ENCODE assay signal across 8 cellular contexts in the genomic region with DNA sequence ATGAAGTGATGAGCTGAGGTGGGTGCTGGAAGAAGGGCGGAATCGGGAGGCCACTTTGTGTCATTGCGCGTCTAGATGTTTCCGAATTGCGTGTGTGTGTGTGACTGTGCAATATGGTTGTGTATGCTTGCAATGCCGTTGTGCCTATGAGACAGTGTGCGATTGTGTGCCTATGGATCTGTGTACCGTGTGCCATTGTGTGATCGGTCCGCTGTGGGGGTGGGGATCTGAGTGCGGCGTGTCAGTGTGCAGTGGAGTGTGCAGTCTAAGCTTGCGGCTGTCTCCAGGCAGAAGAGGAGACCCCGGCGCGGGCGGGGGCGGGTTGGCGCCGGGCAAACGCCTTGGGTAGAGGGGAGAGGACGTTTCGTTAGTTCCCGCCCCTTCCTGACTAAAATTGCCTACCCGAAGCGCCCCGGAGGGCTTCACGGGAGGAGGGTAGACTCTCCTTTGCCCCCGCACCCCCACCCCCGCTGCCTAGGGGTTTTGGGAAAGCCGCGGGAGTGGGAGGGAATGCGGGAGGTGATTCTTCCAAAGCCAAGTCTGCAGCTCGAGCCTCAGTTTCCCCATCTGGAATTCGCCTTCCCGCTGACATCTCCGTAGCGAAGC. TPM values are rescaled to one million over a fixed set of nuclear protein-coding genes. Genes with fewer than 3 reads are reported as not detected.
DNase-seq lines count a peak whose midpoint lies in the region; ATAC-seq and FAIRE-seq lines count a peak whose summit lies in the region.

No MANE protein-coding gene starts in this region.

- H3K9me3 Mint-ChIP-seq in activated T-cell treated with anti-CD3 and anti-CD28 coated beads, Interleukin-2, amount 50 U/mL, for 4 hours: no peaks in the 10 kb centered on the region
- H3K9me3 Mint-ChIP-seq in natural killer cell treated with Interleukin-12 subunit alpha and Interleukin-12 subunit beta and Interleukin-15 and Interleukin-18, amount 100 ng/mL, for 72 hours: no peaks in the 10 kb centered on the region

- peak overlapping the region; percentile 71 for H3K27ac ChIP-seq in urinary bladder (ENCODE audit: low read depth)
- H3K27ac ChIP-seq in small intestine (ENCODE audit: low read depth in 1 of 2, low read length in 1 of 2): peak overlapping the region in 1 of 2 donors; percentile 76

- peaks cover 25% of the 10 kb centered on the region for H3K36me3 Mint-ChIP-seq in activated T-cell treated with anti-CD3 and anti-CD28 coated beads, Interleukin-2, amount 50 U/mL, for 4 hours (ENCODE audit: insufficient read depth)
- H3K36me3 Mint-ChIP-seq in natural killer cell treated with Interleukin-12 subunit alpha and Interleukin-12 subunit beta and Interleukin-15 and Interleukin-18, amount 100 ng/mL, for 72 hours: peaks cover 3% of the 10 kb centered on the region

- peak overlapping the region; percentile 83 for H3K4me3 Mint-ChIP-seq in activated T-cell treated with anti-CD3 and anti-CD28 coated beads, Interleukin-2, amount 50 U/mL, for 4 hours
- peak overlapping the region; percentile 89 for H3K4me3 Mint-ChIP-seq in natural killer cell treated with Interleukin-12 subunit alpha and Interleukin-12 subunit beta and Interleukin-15 and Interleukin-18, amount 100 ng/mL, for 72 hours

- DNase-seq in Ammon's horn (ENCODE audit: low spot score) (peak; percentile 56), NCI-H146 (lab: John Stamatoyannopoulos, UW) (peak; percentile 59), fibroblast of gingiva (ENCODE audit: low read depth) (peak; percentile 52), small intestine (no peak)
- no peak for DNase-seq in activated T-cell treated with anti-CD3 and anti-CD28 coated beads, Interleukin-2, amount 50 U/mL, for 4 hours
- DNase-seq in natural killer cell treated with Interleukin-12 subunit alpha and Interleukin-12 subunit beta and Interleukin-15 and Interleukin-18, amount 100 ng/mL, for 72 hours (ENCODE audit: low spot score): no peak

- H3K4me3 ChIP-seq in urinary bladder (ENCODE audit: low read depth, low read length) (peak overlapping the region; percentile 62), small intestine (ENCODE audit: low read depth in 1 of 2, low read length in 2 of 2) (peak overlapping the region in 1 of 2 donors; percentile 24)

- H3K36me3 ChIP-seq in urinary bladder (ENCODE audit: insufficient read depth): no peaks in the 10 kb centered on the region
- peaks cover 0 to 12% of the 10 kb centered on the region in 2 donors for H3K36me3 ChIP-seq in small intestine (ENCODE audit: control insufficient read depth in 2 of 2, insufficient read depth in 2 of 2, low read length in 2 of 2)

- H3K27me3 ChIP-seq in small intestine (ENCODE audit: control insufficient read depth in 2 of 2, insufficient read depth in 2 of 2, low read length in 2 of 2): no peaks in the 10 kb centered on the region

- ATAC-seq in activated T-cell treated with anti-CD3 and anti-CD28 coated beads, Interleukin-2, amount 50 U/mL, for 4 hours: peak; percentile 32 to 55
- peak; percentile 33 to 36 for ATAC-seq in natural killer cell treated with Interleukin-12 subunit alpha and Interleukin-12 subunit beta and Interleukin-15 and Interleukin-18, amount 100 ng/mL, for 72 hours
- ATAC-seq in GM18517 (IDR thresholded peaks at IDR 0.05; ENCODE audit: unreplicated experiment): no peak

- H3K27me3 Mint-ChIP-seq in activated T-cell treated with anti-CD3 and anti-CD28 coated beads, Interleukin-2, amount 50 U/mL, for 4 hours (ENCODE audit: low read depth): no peaks in the 10 kb centered on the region
- H3K27me3 Mint-ChIP-seq in natural killer cell treated with Interleukin-12 subunit alpha and Interleukin-12 subunit beta and Interleukin-15 and Interleukin-18, amount 100 ng/mL, for 72 hours: no peaks in the 10 kb centered on the region

- WGBS in urinary bladder: under 1% methylated on average over 39 of the region's 39 CpGs
- WGBS in small intestine, 3 donors: 4 to 64% (median 53%) methylated on average over 38 to 39 of the region's 39 CpGs

- H3K4me1 ChIP-seq in urinary bladder (ENCODE audit: insufficient read depth) (no peaks in the 10 kb centered on the region), small intestine (ENCODE audit: control insufficient read depth in 2 of 2, insufficient read depth in 1 of 2, low read depth in 1 of 2, low read length in 1 of 2) (no peaks in the 10 kb centered on the region)

- peak overlapping the region; percentile 65 to 86 for H3K27ac Mint-ChIP-seq in natural killer cell treated with Interleukin-12 subunit alpha and Interleukin-12 subunit beta and Interleukin-15 and Interleukin-18, amount 100 ng/mL, for 72 hours

- FAIRE-seq in small intestine (lab: Jason Lieb, UNC): no peak

- peaks cover 41% of the 10 kb centered on the region for H3K4me1 Mint-ChIP-seq in activated T-cell treated with anti-CD3 and anti-CD28 coated beads, Interleukin-2, amount 50 U/mL, for 4 hours (ENCODE audit: low read depth)
- peaks cover 46 to 51% of the 10 kb centered on the region in 2 donors for H3K4me1 Mint-ChIP-seq in natural killer cell treated with Interleukin-12 subunit alpha and Interleukin-12 subunit beta and Interleukin-15 and Interleukin-18, amount 100 ng/mL, for 72 hours (ENCODE audit: low read depth in 2 of 2)

- H3K9me3 ChIP-seq in small intestine (ENCODE audit: control insufficient read depth, low read depth): no peaks in the 10 kb centered on the region

RNA-seq across cellular contexts. Expression of a gene that starts 24.2 kb away (rescaled TPM):
- not detected for total RNA-seq in activated T-cell treated with anti-CD3 and anti-CD28 coated beads, Interleukin-2, amount 50 U/mL, for 4 hours
- under 1 TPM in 1 of 2 donors, not detected in 1; 0.17 TPM for total RNA-seq in natural killer cell treated with Interleukin-12 subunit alpha and Interleukin-12 subunit beta and Interleukin-15 and Interleukin-18, amount 100 ng/mL, for 72 hours
- 3.7 TPM for total RNA-seq in urinary bladder
- 0.29 TPM for polyA plus RNA-seq in urinary bladder
- under 1 TPM in 1 of 3 donors, not detected in 2; 0.07 TPM for polyA plus RNA-seq in small intestine

RNA-seq across cellular contexts. Expression of a gene that starts 28.3 kb away (rescaled TPM):
- not detected for total RNA-seq in activated T-cell treated with anti-CD3 and anti-CD28 coated beads, Interleukin-2, amount 50 U/mL, for 4 hours
- under 1 TPM in 1 of 2 donors, not detected in 1; 0.26 TPM for total RNA-seq in natural killer cell treated with Interleukin-12 subunit alpha and Interleukin-12 subunit beta and Interleukin-15 and Interleukin-18, amount 100 ng/mL, for 72 hours
- 6.8 TPM for total RNA-seq in urinary bladder
- polyA plus RNA-seq in urinary bladder (0.23 TPM), small intestine (under 1 TPM in 1 of 3 donors, not detected in 2; 0.34 TPM)

RNA-seq across cellular contexts. Expression of a gene that starts 37.4 kb away (rescaled TPM):
- total RNA-seq in activated T-cell treated with anti-CD3 and anti-CD28 coated beads, Interleukin-2, amount 50 U/mL, for 4 hours: under 1 TPM; 0.22 to 0.55 (median 0.48) TPM
- total RNA-seq in natural killer cell treated with Interleukin-12 subunit alpha and Interleukin-12 subunit beta and Interleukin-15 and Interleukin-18, amount 100 ng/mL, for 72 hours: 1 to 10 TPM in 1 of 2 donors, under 1 TPM in 1; 0.33 to 1.8 TPM
- total RNA-seq in urinary bladder: 62.8 TPM
- polyA plus RNA-seq in urinary bladder: 101 TPM
- 10 to 100 TPM in 1 of 3 donors, 1 to 10 TPM in 2; 2.5 to 33.3 (median 3.0) TPM for polyA plus RNA-seq in small intestine

Comparison
In these comparisons a context has a peak if more than half of its experiments do, and no peak if none do; other contexts are left out.
1. DNase-seq: peak in Ammon's horn (single experiment), NCI-H146 (single experiment) and fibroblast of gingiva (single experiment); none in activated T-cell treated with anti-CD3 and anti-CD28 coated beads, Interleukin-2, amount 50 U/mL, for 4 hours (single experiment), natural killer cell treated with Interleukin-12 subunit alpha and Interleukin-12 subunit beta and Interleukin-15 and Interleukin-18, amount 100 ng/mL, for 72 hours (single experiment) and small intestine (single experiment).
2. RNA of a gene that starts 37.4 kb away (total RNA-seq): 62.8 TPM in urinary bladder (single experiment); 0.33 to 1.8 TPM in natural killer cell treated with Interleukin-12 subunit alpha and Interleukin-12 subunit beta and Interleukin-15 and Interleukin-18, amount 100 ng/mL, for 72 hours and 0.22 to 0.55 TPM in activated T-cell treated with anti-CD3 and anti-CD28 coated beads, Interleukin-2, amount 50 U/mL, for 4 hours; every median in the first group is over 10 times any median in the second.